In genomic region chr3:150699068-150699635, GRCh38 we compare ENCODE assay signal across 1 cellular context.
TF ChIP-seq lines count a peak whose summit lies in the region.

No MANE protein-coding gene starts in this region.

TF ChIP-seq in GM23338, 12 proteins besides CTCF, POLR2A, EP300 and RAD21:
- TF ChIP-seq POLR2AphosphoS5 (IDR thresholded peaks at IDR 0.05; ENCODE audit: low read depth) (no peak), ZNF331 (CRISPR knock-in tag; IDR thresholded peaks at IDR 0.05; ENCODE audit: low read depth) (no peak), CREB1 (CRISPR knock-in tag; IDR thresholded peaks at IDR 0.05; ENCODE audit: low read depth) (no peak), STAT1 (IDR thresholded peaks at IDR 0.05; ENCODE audit: unreplicated experiment) (no peak), EZH2phosphoT487 (IDR thresholded peaks at IDR 0.05; ENCODE audit: unreplicated experiment) (no peak), REST (IDR thresholded peaks at IDR 0.05; ENCODE audit: unreplicated experiment) (no peak), ZNF462 (CRISPR knock-in tag; IDR thresholded peaks at IDR 0.05) (no peak), NANOG (IDR thresholded peaks at IDR 0.05; ENCODE audit: borderline replicate concordance) (no peak)
